8 cellular contexts compared by ENCODE assay signal in the genomic region with DNA sequence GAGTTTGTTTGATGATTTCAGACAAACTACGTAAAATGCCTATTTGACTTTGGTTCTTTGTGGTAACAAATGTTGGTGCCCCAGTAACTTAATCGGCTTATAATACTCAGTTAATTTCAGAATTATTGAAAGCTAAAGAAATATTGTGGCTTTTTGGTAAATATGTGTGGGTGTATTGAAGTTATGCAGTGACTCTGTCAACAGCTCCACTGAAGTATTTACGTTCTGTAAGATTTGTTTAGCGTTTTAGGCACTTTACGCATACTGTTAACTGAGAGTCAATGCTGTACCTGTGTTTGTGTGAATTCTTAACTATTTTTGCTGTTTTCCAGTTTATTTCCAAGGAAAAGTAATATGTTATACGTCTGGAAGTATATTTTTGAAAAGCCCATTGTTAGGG. TPM values are rescaled to one million over a fixed set of nuclear protein-coding genes. Genes with fewer than 3 reads are reported as not detected.
DNase-seq lines count a peak whose midpoint lies in the region; TF ChIP-seq lines count a peak whose summit lies in the region.

No MANE protein-coding gene starts in this region.

- no peaks in the 10 kb centered on the region for H3K9me3 Mint-ChIP-seq in Calu3 (ENCODE audit: low read depth, unreplicated experiment)
- H3K9me3 Mint-ChIP-seq in endothelial cell (ENCODE audit: unreplicated experiment), result no peaks in the 10 kb centered on the region

- H3K36me3 ChIP-seq in OCI-LY7 (ENCODE audit: insufficient read depth, low read length), result peaks cover 51% of the 10 kb centered on the region
- H3K36me3 ChIP-seq in ovary, result no peaks in the 10 kb centered on the region

- H4K20me1 ChIP-seq in OCI-LY7 (ENCODE audit: insufficient read depth, low read length), result peaks cover 37% of the 10 kb centered on the region

- H3K4me3 ChIP-seq in OCI-LY7 (ENCODE audit: low read depth, low read length, poor library complexity, severe bottlenecking) (peak overlapping the region; percentile 94), ovary (peak overlapping the region; percentile 100)

- H3K4me1 Mint-ChIP-seq in Calu3 (ENCODE audit: low read depth, unreplicated experiment) (peaks cover 44% of the 10 kb centered on the region), endothelial cell (ENCODE audit: unreplicated experiment) (peaks cover 38% of the 10 kb centered on the region)

- POLR2A ChIA-PET in OCI-LY7 (lab: Charles Lee), result interaction anchor here (0.8 to 1.4 kb wide), 2 partner anchors 14 to 20 kb away, joined by 3 to 4 read pairs; no protein-coding TSS in a partner anchor

- no peak overlapping the region for H2AFZ ChIP-seq in OCI-LY7 (ENCODE audit: low read length)

- no peak for TF ChIP-seq POLR2A in ovary (IDR thresholded peaks at IDR 0.05)

- no peak for TF ChIP-seq CTCF in Calu3 (IDR thresholded peaks at IDR 0.05; ENCODE audit: unreplicated experiment)
- TF ChIP-seq CTCF in OCI-LY7 (conservative IDR thresholded peaks at IDR 0.05; ENCODE audit: low read length), result no peak
- TF ChIP-seq CTCF in endothelial cell (IDR thresholded peaks at IDR 0.05; ENCODE audit: unreplicated experiment), result no peak
- no peak for TF ChIP-seq CTCF in ovary (IDR thresholded peaks at IDR 0.05)

- H3K9me2 ChIP-seq in OCI-LY7 (ENCODE audit: insufficient read depth, low read length), result no peaks in the 10 kb centered on the region

- no peak for TF ChIP-seq EP300 in ovary (IDR thresholded peaks at IDR 0.05)

- H3K9me3 ChIP-seq in OCI-LY7 (ENCODE audit: low read length), result no peaks in the 10 kb centered on the region
- no peaks in the 10 kb centered on the region for H3K9me3 ChIP-seq in ovary

- 6 to 16% (median 7%) methylated on average over 6 of the region's 6 CpGs for WGBS in ovary, 3 donors

- CTCF ChIA-PET in Calu3 (lab: Charles Lee), result no interaction called here
- CTCF ChIA-PET in OCI-LY7 (lab: Charles Lee; ENCODE audit: unreplicated experiment), result no interaction called here

- intact Hi-C loops in Calu3 (cut with micrococcal nuclease; ENCODE audit: unreplicated experiment) (loop anchor here (5.0 kb wide), 1 partner anchor 37 kb away; no protein-coding TSS in a partner anchor), OCI-LY7 (cut with micrococcal nuclease; ENCODE audit: unreplicated experiment) (loop anchor here (2.0 to 10.0 kb wide), 2 partner anchors 14 to 530 kb away; no protein-coding TSS in a partner anchor), ovary (cut with DNase I) (no loop called here)

- H3K79me2 ChIP-seq in OCI-LY7 (ENCODE audit: insufficient read depth, low read depth, low read length), result peaks cover 78% of the 10 kb centered on the region

- DNase-seq in Calu3, result no peak
- DNase-seq in OCI-LY7 (ENCODE audit: low spot score), result no peak
- no peak for DNase-seq in endothelial cell (ENCODE audit: low spot score)
- DNase-seq in ovary, result no peak
- no peak for DNase-seq in 8988T
- no peak for DNase-seq in SKM-1 treated with dmso at 0.1 percent for 144 hours (lab: John Stamatoyannopoulos, UW; ENCODE audit: unreplicated experiment)
- DNase-seq in NCI-H2196 (lab: John Stamatoyannopoulos, UW; ENCODE audit: unreplicated experiment), result no peak
- no peak for DNase-seq in DMS153 (lab: John Stamatoyannopoulos, UW)

- H3K27me3 Mint-ChIP-seq in Calu3 (ENCODE audit: unreplicated experiment) (no peaks in the 10 kb centered on the region), endothelial cell (ENCODE audit: unreplicated experiment) (peaks cover 19% of the 10 kb centered on the region)

- peak overlapping the region; percentile 85 for H3K27ac ChIP-seq in OCI-LY7 (ENCODE audit: low read depth, low read length, poor library complexity, severe bottlenecking)
- no peak overlapping the region for H3K27ac ChIP-seq in ovary

- H3K36me3 Mint-ChIP-seq in Calu3 (ENCODE audit: insufficient read depth, unreplicated experiment) (peaks cover 42% of the 10 kb centered on the region), endothelial cell (ENCODE audit: low read depth, unreplicated experiment) (peaks cover 4% of the 10 kb centered on the region)

- no peaks in the 10 kb centered on the region for H3K27me3 ChIP-seq in ovary

- peak overlapping the region; percentile 79 for H3K4me2 ChIP-seq in OCI-LY7 (ENCODE audit: low read length)

- H3K4me3 Mint-ChIP-seq in Calu3 (ENCODE audit: low read depth, unreplicated experiment) (peak overlapping the region; percentile 94), endothelial cell (ENCODE audit: unreplicated experiment) (peak overlapping the region; percentile 100)

- BruUV-seq in Calu3 (replicated peaks; lab: Mats Ljungman, UMichigan) (TSS peak; percentile 39), OCI-LY7 (replicated peaks; lab: Mats Ljungman, UMichigan) (no TSS peak)

- H3K27ac Mint-ChIP-seq in Calu3 (ENCODE audit: unreplicated experiment) (no peak overlapping the region), endothelial cell (ENCODE audit: unreplicated experiment) (peak overlapping the region; percentile 97)

- H3K4me1 ChIP-seq in OCI-LY7 (ENCODE audit: insufficient read depth, low read length, poor library complexity, severe bottlenecking) (peaks cover 28% of the 10 kb centered on the region), ovary (ENCODE audit: insufficient read depth) (peaks cover 10% of the 10 kb centered on the region)

RNA-seq across cellular contexts. Expression of gene RAD23B, which starts 2.2 kb away (rescaled TPM):
- total RNA-seq in Calu3 (2022) (82.3 and 97.8 TPM in 2 replicates), OCI-LY7 (2022) (120 and 141 TPM in 2 replicates), endothelial cell (ENCODE audit: unreplicated experiment) (116 TPM), ovary (100 to 1,000 TPM in 1 of 7 donors, 10 to 100 TPM in 6; 48.9 to 101 (median 89.5) TPM)
- total RNA-seq in OCI-LY7 (2014; rRNA removed; shearing (Covaris generic)), result 61.0 and 67.3 TPM in 2 replicates
- polyA plus RNA-seq in ovary, result 10 to 100 TPM; 42.8 to 80.1 TPM

Comparison
In these comparisons a context has a peak if more than half of its experiments do, and no peak if none do; other contexts are left out.
1. intact Hi-C loops: an anchor here in Calu3 (5.0 kb wide) and OCI-LY7 (2.0 to 10.0 kb wide); none called in ovary.